Comparison of ENCODE assay signal across 9 cellular contexts in the genomic region with DNA sequence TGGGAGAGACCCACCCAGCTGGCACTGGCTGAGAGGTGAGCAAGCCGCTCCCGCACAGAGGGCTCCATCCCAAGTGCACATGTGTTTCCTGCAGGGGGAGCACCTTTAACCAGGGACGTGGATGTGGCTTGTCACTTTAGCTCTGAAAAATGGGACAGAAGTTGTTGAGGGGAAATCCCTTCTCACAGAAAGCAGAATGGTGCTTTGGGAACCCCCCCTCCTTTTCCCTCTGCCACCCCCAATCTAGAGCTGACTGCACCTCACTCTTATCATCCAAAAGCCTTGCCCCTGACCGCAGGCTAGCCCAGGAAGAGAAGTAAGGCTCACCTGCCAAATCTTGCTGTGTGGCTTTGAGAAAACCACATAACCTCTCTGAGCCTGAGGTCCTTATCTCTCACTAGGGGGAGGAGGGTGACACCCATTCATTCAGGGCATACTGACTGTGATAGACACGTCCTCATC.
A peak's percentile ranks its signal among the peaks of the same experiment; 100 is the strongest.
DNase-seq lines count a peak whose midpoint lies in the region; ATAC-seq, FAIRE-seq and TF ChIP-seq lines count a peak whose summit lies in the region.
"Had no signal": no experiment of that assay in that cellular context is flagged by ENCODE, and none has a peak within 500 bp of the region (broad histone marks: within the 10 kb centered on the region; RNA-seq: fewer than 3 reads in every experiment).

No MANE protein-coding gene starts in this region.

- TF ChIP-seq CTCF in tibial artery (IDR thresholded peaks at IDR 0.05), result no peak

- intact Hi-C loops in tibial artery (cut with DNase I; ENCODE audit: low total_unique reads), result no loop called here

- DNase-seq in A172 (ENCODE audit: low spot score) (peak; percentile 44), GM12891 (ENCODE audit: insufficient read length, low spot score) (no peak), UCSD-AML1 (lab: John Stamatoyannopoulos, UW; ENCODE audit: unreplicated experiment) (peak; percentile 52), islet precursor cell (peak; percentile 74), tibial artery (no peak), frontal cortex (ENCODE audit: low spot score in 2 of 2) (no peak), NCI-H1092 (lab: John Stamatoyannopoulos, UW) (no peak)

- no peak for TF ChIP-seq POLR2A in GM12891 (IDR thresholded peaks at IDR 0.05; ENCODE audit: low read depth, low read length)

- no peaks in the 10 kb centered on the region for H3K4me1 ChIP-seq in tibial artery

- H3K36me3 ChIP-seq in tibial artery, result no peaks in the 10 kb centered on the region

- H3K27me3 ChIP-seq in tibial artery, result peaks cover 0 to 75% of the 10 kb centered on the region in 2 donors

- no peak overlapping the region for H3K27ac ChIP-seq in tibial artery

- peak; percentile 60 for FAIRE-seq in GM12891 (lab: Jason Lieb, UNC)
- no peak for FAIRE-seq in frontal cortex (lab: Jason Lieb, UNC)
- FAIRE-seq: TTC549 had no signal

- H3K4me3 ChIP-seq in tibial artery, result no peak overlapping the region

- no peak for ATAC-seq in GM21825 (IDR thresholded peaks at IDR 0.05; ENCODE audit: unreplicated experiment)

- H3K9me3 ChIP-seq in tibial artery, result no peaks in the 10 kb centered on the region

TF ChIP-seq in GM12891, 5 proteins besides CTCF, POLR2A, EP300 and RAD21:
- TF ChIP-seq TAF1 (IDR thresholded peaks at IDR 0.05; ENCODE audit: low read depth, low read length) (no peak), SPI1 (IDR thresholded peaks at IDR 0.05; ENCODE audit: low read depth, low read length) (no peak), POU2F2 (IDR thresholded peaks at IDR 0.05; ENCODE audit: low read depth, low read length) (no peak), PAX5 (IDR thresholded peaks at IDR 0.05; ENCODE audit: insufficient read depth, low read length, severe bottlenecking) (no peak), POLR2AphosphoS5 (IDR thresholded peaks at IDR 0.05; ENCODE audit: low read depth, low read length) (no peak)
TF ChIP-seq in GM12891: peak in this region for 0.

Comparison
In these comparisons a context has a peak if more than half of its experiments do, and no peak if none do; other contexts are left out.
1. DNase-seq: peak in A172 (single experiment), UCSD-AML1 (single experiment) and islet precursor cell (single experiment); none in GM12891 (single experiment), tibial artery (0 of 2), frontal cortex (0 of 2) and NCI-H1092 (single experiment).